ENCODE assay signal across 16 cellular contexts in the genomic region with DNA sequence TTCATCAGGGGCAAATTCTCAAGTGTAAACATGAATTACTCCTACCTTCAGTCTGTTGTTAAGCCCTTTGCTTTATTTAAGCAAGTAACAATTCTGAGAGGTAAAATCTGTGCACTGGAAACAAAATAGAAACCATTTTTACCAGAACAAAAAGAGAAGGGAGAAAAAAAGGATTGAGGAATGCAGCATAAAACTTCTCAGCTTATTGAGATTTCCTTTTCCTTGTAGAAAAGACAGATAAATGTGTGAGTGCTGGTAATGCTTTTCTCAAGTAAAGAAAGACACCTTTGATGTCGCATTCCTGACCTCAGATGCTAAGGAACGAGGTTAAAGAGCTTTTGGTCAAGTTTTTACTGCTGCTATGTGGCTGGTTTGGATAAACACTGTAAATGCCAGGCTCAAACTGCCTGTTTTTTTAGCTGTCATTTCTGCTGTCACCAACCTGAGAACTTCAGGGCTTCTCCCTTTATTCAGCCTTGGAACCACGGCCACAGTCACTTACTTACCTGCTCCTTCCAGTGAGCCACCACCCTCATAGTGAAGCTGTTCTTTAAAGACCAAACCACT.
A peak's percentile ranks its signal among the peaks of the same experiment; 100 is the strongest.
DNase-seq lines count a peak whose midpoint lies in the region; ATAC-seq and TF ChIP-seq lines count a peak whose summit lies in the region.
"Had no signal": no experiment of that assay in that cellular context is flagged by ENCODE, and none has a peak within 500 bp of the region (broad histone marks: within the 10 kb centered on the region; RNA-seq: fewer than 3 reads in every experiment).

No MANE protein-coding gene starts in this region.

- 44% methylated on average over 3 of the region's 3 CpGs for WGBS in esophagus muscularis mucosa

- no peak overlapping the region for H3K4me2 ChIP-seq in osteoblast (ENCODE audit: insufficient read depth, low read length)

- H4K20me1 ChIP-seq in osteoblast (ENCODE audit: insufficient read depth, low read length) = no peaks in the 10 kb centered on the region

- intact Hi-C loops in esophagus muscularis mucosa (cut with DNase I) (no loop called here), uterus (cut with DNase I; ENCODE audit: low total_unique reads) (no loop called here)

- no peaks in the 10 kb centered on the region for H3K27me3 ChIP-seq in esophagus muscularis mucosa
- H3K27me3 ChIP-seq in osteoblast (ENCODE audit: insufficient read depth, low read length) = no peaks in the 10 kb centered on the region
- H3K27me3 ChIP-seq in uterus = no peaks in the 10 kb centered on the region
- H3K27me3 ChIP-seq in brain microvascular endothelial cell (replicated peaks) = no peaks in the 10 kb centered on the region
- H3K27me3 ChIP-seq: body of pancreas had no signal

- TF ChIP-seq POLR2A in esophagus muscularis mucosa (IDR thresholded peaks at IDR 0.05; ENCODE audit: low read depth) = no peak
- no peak for TF ChIP-seq POLR2A in uterus (IDR thresholded peaks at IDR 0.05)

- in situ Hi-C loops in brain microvascular endothelial cell (cut with HindIII; ENCODE audit: low pct_ligation_motif_present, low sequenced_read_pairs) = no loop called here

- no peaks in the 10 kb centered on the region for H3K79me2 ChIP-seq in osteoblast (ENCODE audit: insufficient read depth, low read length)

- no peak overlapping the region for H2AFZ ChIP-seq in osteoblast (ENCODE audit: low read length)

- H3K4me3 ChIP-seq in esophagus muscularis mucosa (peak overlapping the region in 3 of 4 donors; percentile 11 to 22 (median 11)), osteoblast (ENCODE audit: insufficient read depth, low read length) (no peak overlapping the region), uterus (no peak overlapping the region), brain microvascular endothelial cell (ENCODE audit: low read depth, low read length) (no peak overlapping the region)
- H3K4me3 ChIP-seq: body of pancreas had no signal

- H3K36me3 ChIP-seq in esophagus muscularis mucosa (no peaks in the 10 kb centered on the region), osteoblast (ENCODE audit: insufficient read depth, low read length) (no peaks in the 10 kb centered on the region), uterus (no peaks in the 10 kb centered on the region), brain microvascular endothelial cell (replicated peaks) (no peaks in the 10 kb centered on the region)

- peaks cover 0 to 30% (median 15%) of the 10 kb centered on the region in 4 donors for H3K4me1 ChIP-seq in esophagus muscularis mucosa
- peaks cover 3% of the 10 kb centered on the region for H3K4me1 ChIP-seq in osteoblast (ENCODE audit: insufficient read depth, low read length)
- H3K4me1 ChIP-seq in uterus = peaks cover 0 to 3% of the 10 kb centered on the region in 2 donors
- H3K4me1 ChIP-seq: body of pancreas had no signal

- TF ChIP-seq EP300 in esophagus muscularis mucosa (IDR thresholded peaks at IDR 0.05) = no peak

- H3K27ac ChIP-seq in esophagus muscularis mucosa (replicated peaks in 1 of 4) (peak overlapping the region; percentile 60 to 70 (median 62)), osteoblast (ENCODE audit: low read depth, low read length) (no peak overlapping the region), uterus (peak overlapping the region; percentile 80 to 82), brain microvascular endothelial cell (no peak overlapping the region)
- H3K27ac ChIP-seq: body of pancreas had no signal

- no peak for TF ChIP-seq CTCF in esophagus muscularis mucosa (IDR thresholded peaks at IDR 0.05)
- no peak for TF ChIP-seq CTCF in osteoblast (IDR thresholded peaks at IDR 0.05; ENCODE audit: extremely low read depth, low read depth, low read length)
- TF ChIP-seq CTCF in uterus (IDR thresholded peaks at IDR 0.05) = no peak
- no peak for TF ChIP-seq CTCF in brain microvascular endothelial cell (IDR thresholded peaks at IDR 0.05; ENCODE audit: low read depth, low read length, missing control alignments)

- H3K9me3 ChIP-seq in esophagus muscularis mucosa (no peaks in the 10 kb centered on the region), osteoblast (ENCODE audit: low read depth, low read length) (no peaks in the 10 kb centered on the region), uterus (no peaks in the 10 kb centered on the region)
- H3K9me3 ChIP-seq: body of pancreas had no signal

- ATAC-seq in GM19452 (IDR thresholded peaks at IDR 0.05; ENCODE audit: unreplicated experiment) (no peak), left lobe of liver (no peak)
- ATAC-seq: activated CD8-positive, alpha-beta memory T cell treated with anti-CD3 and anti-CD28 coated beads, Interleukin-2, amount 10 ng/mL, durations not matched to agents 7 days and 5 days; body of pancreas; naive thymus-derived CD8-positive, alpha-beta T cell; T-cell had no signal

- DNase-seq in NCI-H69 (lab: John Stamatoyannopoulos, UW) (peak; percentile 12), esophagus muscularis mucosa (ENCODE audit: extremely low spot score) (no peak), osteoblast (ENCODE audit: insufficient read length, low spot score, missing footprints) (peak; percentile 10), uterus (no peak), left lobe of liver (ENCODE audit: low spot score) (no peak), brain microvascular endothelial cell (no peak)
- DNase-seq: activated CD8-positive, alpha-beta memory T cell treated with anti-CD3 and anti-CD28 coated beads, Interleukin-2, amount 10 ng/mL, durations not matched to agents 7 days and 5 days; activated naive CD4-positive, alpha-beta T cell; body of pancreas; DMS53; effector CD8-positive, alpha-beta T cell; naive thymus-derived CD8-positive, alpha-beta T cell; NCI-H1417 treated with DMSO at 0.1 percent for 48 hours; stimulated activated CD4-positive, alpha-beta T cell treated with anti-CD3 and anti-CD28 coated beads, Interleukin-4, amount 100 ng/mL, for 1 hour; T-cell had no signal

Comparison
In these comparisons a context has a peak if more than half of its experiments do, and no peak if none do; other contexts are left out.
1. DNase-seq: peak in NCI-H69 (single experiment) and osteoblast (single experiment); none in esophagus muscularis mucosa (single experiment), uterus (0 of 2), left lobe of liver (single experiment) and brain microvascular endothelial cell (single experiment).
2. H3K27ac ChIP-seq: peak in esophagus muscularis mucosa (4 of 4) and uterus (2 of 2); none in osteoblast (single experiment) and brain microvascular endothelial cell (single experiment).
3. H3K4me3 ChIP-seq: peak in esophagus muscularis mucosa (3 of 4); none in osteoblast (single experiment), uterus (0 of 2) and brain microvascular endothelial cell (single experiment).